In genomic region chr20:32068174-32068573, GRCh38 we compare ENCODE assay signal across 23 cellular contexts. TPM values are rescaled to one million over a fixed set of nuclear protein-coding genes. Genes with fewer than 3 reads are reported as not detected.
"Had no signal": no experiment of that assay in that cellular context is flagged by ENCODE, and none has a peak within 500 bp of the region (broad histone marks: within the 10 kb centered on the region; RNA-seq: fewer than 3 reads in every experiment).

No MANE protein-coding gene starts in this region.

- DNase-seq: activated CD4-positive, alpha-beta T cell treated with anti-CD3 and anti-CD28 coated beads for 1 hour; activated CD4-positive, alpha-beta T cell treated with anti-CD3 and anti-CD28 coated beads, Interleukin-2, amount 50 U/mL, for 4 hours; activated naive CD4-positive, alpha-beta T cell treated with Interleukin-2 at 50 U/mL for 16 hours; activated naive CD8-positive, alpha-beta T cell treated with anti-CD3 and anti-CD28 coated beads, Interleukin-2, amount 50 U/mL, for 24 hours; cerebellar nuclear complex; dermis blood vessel endothelial cell; effector memory CD8-positive, alpha-beta T cell; foreskin melanocyte; heart right ventricle; left cardiac atrium; naive B cell; stimulated activated CD4-positive, alpha-beta T cell treated with anti-CD3 and anti-CD28 coated beads, Interleukin-2, amount 100 ng/mL, for 48 hours; stimulated activated naive B cell treated with anti-CD40 and anti-IgM and Interleukin-4, amounts not matched to agents 10 μg/mL and 1 μg/mL and 100 μg/mL, for 72 hours had no signal

- H3K4me3 Mint-ChIP-seq: activated naive CD8-positive, alpha-beta T cell treated with anti-CD3 and anti-CD28 coated beads, Interleukin-2, amount 50 U/mL, for 24 hours; activated T-helper 17 cell treated with anti-CD3 and anti-CD28 coated beads, Interleukin-2, amount 50 U/mL, for 72 hours; effector memory CD8-positive, alpha-beta T cell; naive B cell; neural progenitor cell; stimulated activated naive B cell treated with anti-CD40 and anti-IgM and Interleukin-4, amounts not matched to agents 10 μg/mL and 1 μg/mL and 100 μg/mL, for 72 hours had no signal

- H3K27ac Mint-ChIP-seq: activated naive CD8-positive, alpha-beta T cell treated with anti-CD3 and anti-CD28 coated beads, Interleukin-2, amount 50 U/mL, for 24 hours; activated T-helper 17 cell treated with anti-CD3 and anti-CD28 coated beads, Interleukin-2, amount 50 U/mL, for 72 hours; effector memory CD8-positive, alpha-beta T cell; naive B cell; neural progenitor cell had no signal

- H3K9ac ChIP-seq: neural progenitor cell, parathyroid adenoma had no signal

- H3K27me3 ChIP-seq: breast epithelium, neural progenitor cell, vagina had no signal

- H3K36me3 ChIP-seq: breast epithelium, neural progenitor cell, tibial artery, vagina had no signal

- H3K4me1 Mint-ChIP-seq: activated naive CD8-positive, alpha-beta T cell treated with anti-CD3 and anti-CD28 coated beads, Interleukin-2, amount 50 U/mL, for 24 hours had no signal

- H3K4me1 ChIP-seq: breast epithelium, tibial artery, vagina had no signal

- H3K27me3 Mint-ChIP-seq: naive B cell; stimulated activated naive B cell treated with anti-CD40 and anti-IgM and Interleukin-4, amounts not matched to agents 10 μg/mL and 1 μg/mL and 100 μg/mL, for 72 hours had no signal

- H2AFZ ChIP-seq: neural progenitor cell, parathyroid adenoma had no signal

- H3K9me3 Mint-ChIP-seq: activated naive CD8-positive, alpha-beta T cell treated with anti-CD3 and anti-CD28 coated beads, Interleukin-2, amount 50 U/mL, for 24 hours; activated T-helper 17 cell treated with anti-CD3 and anti-CD28 coated beads, Interleukin-2, amount 50 U/mL, for 72 hours; effector memory CD8-positive, alpha-beta T cell; neural progenitor cell; stimulated activated naive B cell treated with anti-CD40 and anti-IgM and Interleukin-4, amounts not matched to agents 10 μg/mL and 1 μg/mL and 100 μg/mL, for 72 hours had no signal

- H3K36me3 Mint-ChIP-seq: neural progenitor cell had no signal

- H3K9me3 ChIP-seq: breast epithelium, heart right ventricle, tibial artery, vagina had no signal

- H3K4me2 ChIP-seq: neural progenitor cell had no signal

- ATAC-seq: activated naive CD8-positive, alpha-beta T cell treated with anti-CD3 and anti-CD28 coated beads, Interleukin-2, amount 50 U/mL, for 24 hours; activated T-helper 17 cell treated with anti-CD3 and anti-CD28 coated beads, Interleukin-2, amount 50 U/mL, for 72 hours had no signal

- H3K27ac ChIP-seq: breast epithelium, neural progenitor cell, parathyroid adenoma, tibial artery, vagina had no signal

- H3K4me3 ChIP-seq: breast epithelium, heart right ventricle, lung, neural progenitor cell, tibial artery, vagina had no signal

RNA-seq across cellular contexts. Expression of gene HCK, which starts 16.1 kb away (rescaled TPM):
- total RNA-seq: dermis blood vessel endothelial cell; fibroblast of lung; renal cortical epithelial cell; T-helper 2 cell treated with Interferon-gamma antibody and Interleukin-4, amounts not matched to agents 100 ng/mL and 5 ng/mL, for 36 hours had no signal
- polyA plus RNA-seq: fibroblast of lung had no signal

RNA-seq across cellular contexts. Expression of gene CCM2L, which starts 57.9 kb away (rescaled TPM):
- total RNA-seq: activated T-helper 17 cell treated with anti-CD3 and anti-CD28 coated beads, Interleukin-2, amount 50 U/mL, for 72 hours; fibroblast of lung; renal cortical epithelial cell; T-helper 2 cell treated with Interferon-gamma antibody and Interleukin-4, amounts not matched to agents 100 ng/mL and 5 ng/mL, for 36 hours had no signal
- polyA plus RNA-seq: fibroblast of lung had no signal
